ENCODE assay signal across 9 cellular contexts in genomic region chr19:18002347-18002850, GRCh38. TPM values are rescaled to one million over a fixed set of nuclear protein-coding genes. Genes with fewer than 3 reads are reported as not detected.
DNase-seq lines count a peak whose midpoint lies in the region; ATAC-seq and TF ChIP-seq lines count a peak whose summit lies in the region.
"Had no signal": no experiment of that assay in that cellular context is flagged by ENCODE, and none has a peak within 500 bp of the region (broad histone marks: within the 10 kb centered on the region; RNA-seq: fewer than 3 reads in every experiment).

No MANE protein-coding gene starts in this region.

- H3K4me1 Mint-ChIP-seq in CD4-positive, CD25-positive, alpha-beta regulatory T cell: peaks cover 5 to 39% (median 14%) of the 10 kb centered on the region in 4 donors
- peaks cover 11 to 39% (median 23%) of the 10 kb centered on the region in 7 donors for H3K4me1 Mint-ChIP-seq in naive thymus-derived CD4-positive, alpha-beta T cell

- no peak for DNase-seq in CD4-positive, CD25-positive, alpha-beta regulatory T cell
- DNase-seq in NB4 (ENCODE audit: low read depth) (peak; percentile 84), caudate nucleus (lab: John Stamatoyannopoulos, UW) (no peak), NCI-H748 (lab: John Stamatoyannopoulos, UW; ENCODE audit: unreplicated experiment) (no peak), NCI-H1105 treated with DMSO at 0.1 percent for 48 hours (lab: John Stamatoyannopoulos, UW) (no peak)
- DNase-seq in naive thymus-derived CD4-positive, alpha-beta T cell: peak in 1 of 9 donors; percentile 17
- DNase-seq: cerebellar nuclear complex had no signal

- H3K27ac ChIP-seq in CD4-positive, CD25-positive, alpha-beta regulatory T cell (ENCODE audit: insufficient read depth, low read length, poor library complexity, severe bottlenecking): peak overlapping the region; percentile 94
- peak overlapping the region; percentile 78 for H3K27ac ChIP-seq in caudate nucleus (ENCODE audit: low read depth, low read length)
- peak overlapping the region; percentile 97 for H3K27ac ChIP-seq in naive thymus-derived CD4-positive, alpha-beta T cell (ENCODE audit: low read depth, low read length)

- H3K4me1 ChIP-seq in CD4-positive, CD25-positive, alpha-beta regulatory T cell (ENCODE audit: control insufficient read depth, insufficient read depth, low read length, poor library complexity, severe bottlenecking): peaks cover 34% of the 10 kb centered on the region
- peaks cover 16 to 35% of the 10 kb centered on the region in 2 donors for H3K4me1 ChIP-seq in naive thymus-derived CD4-positive, alpha-beta T cell (ENCODE audit: control insufficient read depth in 2 of 2, insufficient read depth in 2 of 2, low read length in 2 of 2)

- no peaks in the 10 kb centered on the region for H3K9me3 ChIP-seq in CD4-positive, CD25-positive, alpha-beta regulatory T cell (ENCODE audit: control insufficient read depth in 2 of 2, low read length in 2 of 2)
- H3K9me3 ChIP-seq in naive thymus-derived CD4-positive, alpha-beta T cell (ENCODE audit: control insufficient read depth in 2 of 3, low read length in 3 of 3): no peaks in the 10 kb centered on the region

- no peaks in the 10 kb centered on the region for H3K27me3 Mint-ChIP-seq in CD4-positive, CD25-positive, alpha-beta regulatory T cell
- H3K27me3 Mint-ChIP-seq in naive thymus-derived CD4-positive, alpha-beta T cell: no peaks in the 10 kb centered on the region

- no peak for TF ChIP-seq POLR2A in NB4 (IDR thresholded peaks at IDR 0.05; ENCODE audit: extremely low read depth, insufficient read length)

- peak overlapping the region; percentile 81 for H3K4me3 ChIP-seq in CD4-positive, CD25-positive, alpha-beta regulatory T cell (ENCODE audit: low read depth, low read length)
- H3K4me3 ChIP-seq in NB4 (ENCODE audit: low read depth, low read length): peak overlapping the region; percentile 78
- H3K4me3 ChIP-seq in naive thymus-derived CD4-positive, alpha-beta T cell (ENCODE audit: low read length): peak overlapping the region; percentile 78

- H3K27me3 ChIP-seq in CD4-positive, CD25-positive, alpha-beta regulatory T cell (ENCODE audit: control insufficient read depth, insufficient read depth, low read length): no peaks in the 10 kb centered on the region
- no peaks in the 10 kb centered on the region for H3K27me3 ChIP-seq in naive thymus-derived CD4-positive, alpha-beta T cell (ENCODE audit: control insufficient read depth in 2 of 2, insufficient read depth in 2 of 2, low read length in 2 of 2)

- H3K9me3 Mint-ChIP-seq in CD4-positive, CD25-positive, alpha-beta regulatory T cell: peaks cover 0 to 3% (median 0%) of the 10 kb centered on the region in 7 donors
- H3K9me3 Mint-ChIP-seq in naive thymus-derived CD4-positive, alpha-beta T cell: peaks cover 0 to 3% (median 0%) of the 10 kb centered on the region in 11 donors

- ATAC-seq in CD4-positive, CD25-positive, alpha-beta regulatory T cell (ENCODE audit: low read depth in 2 of 2): no peak
- no peak for ATAC-seq in naive thymus-derived CD4-positive, alpha-beta T cell
- ATAC-seq in GM18873 (IDR thresholded peaks at IDR 0.05; ENCODE audit: low FRiP score, unreplicated experiment): no peak
- ATAC-seq in HG03045 (IDR thresholded peaks at IDR 0.05; ENCODE audit: unreplicated experiment): no peak

- peak overlapping the region; percentile 91 to 94 (median 92) for H3K27ac Mint-ChIP-seq in CD4-positive, CD25-positive, alpha-beta regulatory T cell
- H3K27ac Mint-ChIP-seq in naive thymus-derived CD4-positive, alpha-beta T cell: peak overlapping the region; percentile 82 to 96 (median 92)

- H3K36me3 ChIP-seq in CD4-positive, CD25-positive, alpha-beta regulatory T cell (ENCODE audit: control insufficient read depth, insufficient read depth, low read length): no peaks in the 10 kb centered on the region
- H3K36me3 ChIP-seq in naive thymus-derived CD4-positive, alpha-beta T cell (ENCODE audit: control insufficient read depth in 2 of 3, insufficient read depth in 3 of 3, low read length in 3 of 3): peaks cover 0 to 6% (median 0%) of the 10 kb centered on the region in 3 experiments

- H3K36me3 Mint-ChIP-seq in CD4-positive, CD25-positive, alpha-beta regulatory T cell: peaks cover 4% of the 10 kb centered on the region
- H3K36me3 Mint-ChIP-seq in naive thymus-derived CD4-positive, alpha-beta T cell: peaks cover 0 to 12% (median 4%) of the 10 kb centered on the region in 5 donors

- TF ChIP-seq CTCF in NB4 (IDR thresholded peaks at IDR 0.05; ENCODE audit: low read depth, low read length): no peak

- intact Hi-C loops in naive thymus-derived CD4-positive, alpha-beta T cell (cut with micrococcal nuclease): loop anchor here in 1 of 2 donors (5.0 kb wide), 1 partner anchor 130 kb away; the partner anchor contains the start of gene SLC5A5

- POLR2A ChIA-PET in naive thymus-derived CD4-positive, alpha-beta T cell (lab: Charles Lee): interaction anchor here (0.9 to 4.6 kb wide), 13 partner anchors 8 to 279 kb away, joined by 3 to 35 read pairs (median 5); partner anchors contain the start of genes IL12RB1, JUND and MPV17L2

- peak overlapping the region; percentile 89 to 93 (median 92) for H3K4me3 Mint-ChIP-seq in CD4-positive, CD25-positive, alpha-beta regulatory T cell
- peak overlapping the region; percentile 84 to 97 (median 91) for H3K4me3 Mint-ChIP-seq in naive thymus-derived CD4-positive, alpha-beta T cell

- CTCF ChIA-PET in naive thymus-derived CD4-positive, alpha-beta T cell (lab: Charles Lee): interaction anchor here (0.7 to 13.8 kb wide), 7 partner anchors 40 to 117 kb away, joined by 3 to 224 read pairs (median 4); partner anchors contain the start of gene CCDC124

RNA-seq across cellular contexts. Expression of gene ARRDC2, which starts 5.6 kb away (rescaled TPM):
- 151 TPM for total RNA-seq in CD4-positive, CD25-positive, alpha-beta regulatory T cell
- 10 to 100 TPM; 25.9 to 42.7 (median 36.2) TPM for polyA plus RNA-seq in CD4-positive, CD25-positive, alpha-beta regulatory T cell
- 100 to 1,000 TPM in 4 of 5 experiments, 10 to 100 TPM in 1; 77.2 to 237 (median 152) TPM for total RNA-seq in naive thymus-derived CD4-positive, alpha-beta T cell
- polyA plus RNA-seq in naive thymus-derived CD4-positive, alpha-beta T cell: 10 to 100 TPM; 31.8 to 60.1 TPM

RNA-seq across cellular contexts. Expression of gene KCNN1, which starts 35.5 kb away (rescaled TPM):
- total RNA-seq in CD4-positive, CD25-positive, alpha-beta regulatory T cell: not detected
- polyA plus RNA-seq in CD4-positive, CD25-positive, alpha-beta regulatory T cell: not detected
- total RNA-seq in naive thymus-derived CD4-positive, alpha-beta T cell: under 1 TPM in 1 of 5 experiments, not detected in 4; 0.05 TPM
- not detected for polyA plus RNA-seq in naive thymus-derived CD4-positive, alpha-beta T cell
